In genomic region chr1:180527270-180527669, GRCh38 we compare ENCODE assay signal across 16 cellular contexts. TPM values are rescaled to one million over a fixed set of nuclear protein-coding genes. Genes with fewer than 3 reads are reported as not detected.
DNase-seq lines count a peak whose midpoint lies in the region; ATAC-seq and TF ChIP-seq lines count a peak whose summit lies in the region.
"Had no signal": no experiment of that assay in that cellular context is flagged by ENCODE, and none has a peak within 500 bp of the region (broad histone marks: within the 10 kb centered on the region; RNA-seq: fewer than 3 reads in every experiment).

No MANE protein-coding gene starts in this region.

- WGBS in lung, 2 donors: 70 to 88% methylated on average over 4 of the region's 4 CpGs
- 81 to 96% methylated on average over 3 to 4 of the region's 4 CpGs for WGBS in transverse colon (ENCODE audit: low coverage in 1 of 2), 2 donors

- H3K4me3 ChIP-seq in AG10803 (ENCODE audit: low read length) (no peak overlapping the region), lung (no peak overlapping the region), transverse colon (no peak overlapping the region)
- H3K4me3 ChIP-seq: uterus had no signal

- no peak for TF ChIP-seq EP300 in transverse colon (IDR thresholded peaks at IDR 0.05; ENCODE audit: low read depth)

- no peaks in the 10 kb centered on the region for H3K9me3 ChIP-seq in lung (ENCODE audit: control insufficient read depth in 2 of 2, insufficient read depth in 1 of 2, low read length in 1 of 2)
- no peaks in the 10 kb centered on the region for H3K9me3 ChIP-seq in transverse colon
- H3K9me3 ChIP-seq: uterus had no signal

- H3K4me1 ChIP-seq in lung (ENCODE audit: control insufficient read depth in 2 of 2, insufficient read depth in 2 of 2, low read length in 2 of 2) (peaks cover 10 to 11% of the 10 kb centered on the region in 2 donors), transverse colon (no peaks in the 10 kb centered on the region)
- H3K4me1 ChIP-seq: uterus had no signal

- no peaks in the 10 kb centered on the region for H3K27me3 ChIP-seq in lung (ENCODE audit: control insufficient read depth, insufficient read depth)
- H3K27me3 ChIP-seq in transverse colon: no peaks in the 10 kb centered on the region
- H3K27me3 ChIP-seq: uterus had no signal

- TF ChIP-seq CTCF in AG10803 (conservative IDR thresholded peaks at IDR 0.05; ENCODE audit: low read length) (no peak), lung (IDR thresholded peaks at IDR 0.05; ENCODE audit: control extremely low read depth, extremely low read depth) (no peak), transverse colon (IDR thresholded peaks at IDR 0.05) (no peak)

- H3K27ac ChIP-seq in lung (ENCODE audit: low read depth in 1 of 2, low read length in 1 of 2): no peak overlapping the region
- no peak overlapping the region for H3K27ac ChIP-seq in transverse colon
- H3K27ac ChIP-seq: uterus had no signal

- in situ Hi-C loops in transverse colon (cut with MboI; ENCODE audit: low pct_ligation_motif_present in 1 of 4, low pct_unique_long_range_greater_than_20kb in 1 of 4, low sequenced_read_pairs in 3 of 4): no loop called here

- no peak for TF ChIP-seq POLR2A in transverse colon (IDR thresholded peaks at IDR 0.05)

- DNase-seq in AG10803 (ENCODE audit: low read depth) (peak; percentile 45), LHCN-M2 (ENCODE audit: low read depth) (peak; percentile 59), astrocyte of the hippocampus (ENCODE audit: low read depth, low spot score) (peak; percentile 65), lung (ENCODE audit: low spot score) (no peak), transverse colon (no peak), GDM1 (lab: John Stamatoyannopoulos, UW) (no peak), HuH-7 (ENCODE audit: low spot score) (no peak)
- DNase-seq: activated naive CD8-positive, alpha-beta T cell treated with anti-CD3 and anti-CD28 coated beads for 36 hours; KBM-7; NCI-H187 treated with DMSO at 0.1 percent for 48 hours; NK-92 treated with Interleukin-12 subunit alpha and Interleukin-12 subunit beta, amount 100 ng/mL, for 24 hours; uterus had no signal

- intact Hi-C loops in transverse colon (cut with DNase I; ENCODE audit: low total_unique reads): no loop called here

- H3K36me3 ChIP-seq in lung (ENCODE audit: control insufficient read depth in 2 of 2, insufficient read depth in 2 of 2, low read length in 2 of 2) (no peaks in the 10 kb centered on the region), transverse colon (no peaks in the 10 kb centered on the region)
- H3K36me3 ChIP-seq: uterus had no signal

- ATAC-seq in lung (ENCODE audit: insufficient read depth, low FRiP score) (peak; percentile 24), HG02642 (IDR thresholded peaks at IDR 0.05; ENCODE audit: poor library complexity, unreplicated experiment) (no peak)

RNA-seq across cellular contexts. Expression of gene ACBD6, which starts 24.9 kb away (rescaled TPM):
- total RNA-seq in LHCN-M2 (2014; rRNA removed) (55.2 and 57.2 TPM in 2 replicates), lung (10 to 100 TPM; 36.7 to 53.3 TPM), transverse colon (10 to 100 TPM in 3 of 4 donors, 1 to 10 TPM in 1; 9.7 to 48.4 (median 38.6) TPM)
- 56.5 TPM for polyA plus RNA-seq in LHCN-M2 (2012)
- 10 to 100 TPM; 28.1 to 45.6 TPM for polyA plus RNA-seq in lung

RNA-seq across cellular contexts. Expression of gene OVAAL, which starts 31.5 kb away (rescaled TPM):
- total RNA-seq in LHCN-M2 (2014; rRNA removed) (0.11 TPM in 1 of 2 replicates, not detected in the other), lung (under 1 TPM in 1 of 2 donors, not detected in 1; 0.17 TPM), transverse colon (under 1 TPM in 1 of 4 donors, not detected in 3; 0.41 TPM)
- polyA plus RNA-seq in LHCN-M2 (2012): 0.27 TPM
- polyA plus RNA-seq in lung: not detected
- total RNA-seq: activated naive CD8-positive, alpha-beta T cell treated with anti-CD3 and anti-CD28 coated beads for 36 hours; dermis microvascular lymphatic vessel endothelial cell; mononuclear cell; progenitor cell of endocrine pancreas; uterus had no signal

Comparison
In these comparisons a context has a peak if more than half of its experiments do, and no peak if none do; other contexts are left out.
1. DNase-seq: peak in AG10803 (single experiment), LHCN-M2 (single experiment) and astrocyte of the hippocampus (single experiment); none in lung (single experiment), transverse colon (single experiment), GDM1 (single experiment) and HuH-7 (single experiment).